6 cellular contexts compared by ENCODE assay signal in genomic region chr9:137606005-137606601, GRCh38. TPM values are rescaled to one million over a fixed set of nuclear protein-coding genes. Genes with fewer than 3 reads are reported as not detected.
DNase-seq lines count a peak whose midpoint lies in the region; ATAC-seq and TF ChIP-seq lines count a peak whose summit lies in the region.

No MANE protein-coding gene starts in this region.

- ATAC-seq in GM21367 (IDR thresholded peaks at IDR 0.05; ENCODE audit: unreplicated experiment) (peak; percentile 9), psoas muscle (peak; percentile 3 to 23 (median 7))

- no peaks in the 10 kb centered on the region for H3K36me3 ChIP-seq in ectodermal cell (ENCODE audit: control insufficient read depth, insufficient read depth, low read length)
- no peaks in the 10 kb centered on the region for H3K36me3 ChIP-seq in psoas muscle (ENCODE audit: insufficient read depth in 1 of 2, low read depth in 1 of 2)

- intact Hi-C loops in psoas muscle (cut with DNase I): no loop called here

- H3K9me3 ChIP-seq in ectodermal cell (ENCODE audit: control insufficient read depth, low read length) (no peaks in the 10 kb centered on the region), psoas muscle (no peaks in the 10 kb centered on the region)

- H3K4me3 ChIP-seq in ectodermal cell (ENCODE audit: insufficient read depth, low read depth, low read length): peak overlapping the region; percentile 47
- H3K4me3 ChIP-seq in psoas muscle: peak overlapping the region; percentile 78

- 7 to 9% methylated on average over 57 of the region's 57 CpGs for WGBS in ectodermal cell, 2 experiments
- 3 to 5% (median 5%) methylated on average over 31 to 57 of the region's 57 CpGs for WGBS in psoas muscle, 3 donors

- H3K27ac ChIP-seq in ectodermal cell (ENCODE audit: insufficient read depth, low read depth, low read length, poor library complexity, severe bottlenecking) (no peak overlapping the region), psoas muscle (peak overlapping the region; percentile 85)

- peaks cover 14% of the 10 kb centered on the region for H3K4me1 ChIP-seq in ectodermal cell (ENCODE audit: control insufficient read depth, insufficient read depth, low read length)
- peaks cover 15% of the 10 kb centered on the region for H3K4me1 ChIP-seq in psoas muscle

- DNase-seq in HuH-7 (ENCODE audit: low spot score) (peak; percentile 39), psoas muscle (peak; percentile 54 to 74), AG20443 (ENCODE audit: low spot score) (no peak), COLO829 (ENCODE audit: low spot score) (no peak)

- H3K27me3 ChIP-seq in ectodermal cell (ENCODE audit: control insufficient read depth, insufficient read depth, low read length, poor library complexity, severe bottlenecking) (peaks cover 25% of the 10 kb centered on the region), psoas muscle (ENCODE audit: insufficient read depth in 3 of 3, low read length in 2 of 3) (no peaks in the 10 kb centered on the region)

- TF ChIP-seq CTCF in psoas muscle (IDR thresholded peaks at IDR 0.05): no peak

RNA-seq across cellular contexts. Expression of gene ARRDC1, which starts 0.6 kb away (rescaled TPM):
- 22.4 TPM for polyA plus RNA-seq in ectodermal cell (2013, experiment 1 of 4)
- 23.2 TPM for polyA plus RNA-seq in ectodermal cell (2013, experiment 2 of 4)
- polyA plus RNA-seq in ectodermal cell (2013, experiment 3 of 4): 22.0 TPM
- 23.8 TPM for polyA plus RNA-seq in ectodermal cell (2013, experiment 4 of 4)
- total RNA-seq in psoas muscle: 10 to 100 TPM in 3 of 4 donors, 1 to 10 TPM in 1; 6.9 to 17.6 (median 14.6) TPM
- polyA plus RNA-seq in psoas muscle: 10 to 100 TPM; 12.6 to 18.9 (median 14.2) TPM

RNA-seq across cellular contexts. Expression of gene EHMT1, which starts 12.7 kb away (rescaled TPM):
- polyA plus RNA-seq in ectodermal cell (2013, experiment 1 of 4): 109 TPM
- polyA plus RNA-seq in ectodermal cell (2013, experiment 2 of 4): 113 TPM
- 72.8 TPM for polyA plus RNA-seq in ectodermal cell (2013, experiment 3 of 4)
- polyA plus RNA-seq in ectodermal cell (2013, experiment 4 of 4): 83.3 TPM
- total RNA-seq in psoas muscle: 10 to 100 TPM; 29.2 to 49.6 (median 38.5) TPM
- 10 to 100 TPM; 29.0 to 31.2 (median 29.6) TPM for polyA plus RNA-seq in psoas muscle

RNA-seq across cellular contexts. Expression of gene ZMYND19, which starts 15.8 kb away (rescaled TPM):
- 44.6 TPM for polyA plus RNA-seq in ectodermal cell (2013, experiment 1 of 4)
- polyA plus RNA-seq in ectodermal cell (2013, experiment 2 of 4): 40.6 TPM
- 39.0 TPM for polyA plus RNA-seq in ectodermal cell (2013, experiment 3 of 4)
- polyA plus RNA-seq in ectodermal cell (2013, experiment 4 of 4): 39.9 TPM
- total RNA-seq in psoas muscle: 10 to 100 TPM; 11.7 to 21.2 (median 13.3) TPM
- 10 to 100 TPM; 15.2 to 27.2 (median 16.5) TPM for polyA plus RNA-seq in psoas muscle

RNA-seq across cellular contexts. Expression of gene DPH7, which starts 27.4 kb away (rescaled TPM):
- polyA plus RNA-seq in ectodermal cell (2013, experiment 1 of 4): 48.3 TPM
- 47.9 TPM for polyA plus RNA-seq in ectodermal cell (2013, experiment 2 of 4)
- 32.6 TPM for polyA plus RNA-seq in ectodermal cell (2013, experiment 3 of 4)
- polyA plus RNA-seq in ectodermal cell (2013, experiment 4 of 4): 42.2 TPM
- total RNA-seq in psoas muscle: 10 to 100 TPM in 3 of 4 donors, 1 to 10 TPM in 1; 9.1 to 17.8 (median 11.0) TPM
- 10 to 100 TPM; 14.1 to 16.8 (median 15.3) TPM for polyA plus RNA-seq in psoas muscle

RNA-seq across cellular contexts. Expression of gene MRPL41, which starts 54.4 kb away (rescaled TPM):
- polyA plus RNA-seq in ectodermal cell (2013, experiment 1 of 4): 25.0 TPM
- polyA plus RNA-seq in ectodermal cell (2013, experiment 2 of 4): 26.8 TPM
- 25.7 TPM for polyA plus RNA-seq in ectodermal cell (2013, experiment 3 of 4)
- 28.4 TPM for polyA plus RNA-seq in ectodermal cell (2013, experiment 4 of 4)
- total RNA-seq in psoas muscle: 100 to 1,000 TPM; 102 to 133 (median 115) TPM
- 100 to 1,000 TPM in 2 of 3 donors, 10 to 100 TPM in 1; 78.0 to 226 (median 205) TPM for polyA plus RNA-seq in psoas muscle

Comparison
In these comparisons a context has a peak if more than half of its experiments do, and no peak if none do; other contexts are left out.
1. DNase-seq: peak in HuH-7 (single experiment) and psoas muscle (2 of 2); none in AG20443 (single experiment) and COLO829 (single experiment).